In the genomic region with DNA sequence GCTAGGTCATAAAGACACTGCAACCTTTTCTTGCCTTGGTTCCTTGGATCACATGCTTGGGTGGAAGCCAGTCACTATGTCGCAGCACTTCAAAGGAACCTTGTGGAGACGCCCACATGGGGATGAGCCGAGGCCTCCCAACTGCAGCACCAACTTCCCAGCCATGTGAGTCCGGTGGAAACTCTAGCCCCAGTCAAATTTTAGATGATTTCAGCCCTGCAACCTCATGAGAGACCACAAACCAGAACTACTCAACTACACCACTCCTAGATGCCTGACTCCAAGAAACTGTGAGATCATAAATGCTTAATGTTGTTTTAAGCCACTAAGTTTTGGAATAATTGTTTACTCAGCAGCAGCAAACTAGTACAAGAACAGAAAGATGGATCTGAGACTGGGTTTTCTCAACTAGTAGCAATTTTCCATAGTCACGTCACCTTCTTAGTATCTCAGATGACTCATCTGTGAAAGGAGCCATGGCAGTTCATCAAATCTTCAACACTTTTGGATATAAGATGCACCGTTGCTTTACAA, we compare ENCODE assay signal across 10 cellular contexts.
DNase-seq lines count a peak whose midpoint lies in the region; ATAC-seq and TF ChIP-seq lines count a peak whose summit lies in the region.
"Had no signal": no experiment of that assay in that cellular context is flagged by ENCODE, and none has a peak within 500 bp of the region (broad histone marks: within the 10 kb centered on the region; RNA-seq: fewer than 3 reads in every experiment).

No MANE protein-coding gene starts in this region.

- peaks cover 79% of the 10 kb centered on the region for H3K4me1 Mint-ChIP-seq in HFFc6 (ENCODE audit: low read depth)
- H3K4me1 Mint-ChIP-seq in activated CD4-positive, alpha-beta memory T cell treated with anti-CD3 and anti-CD28 coated beads for 36 hours (ENCODE audit: low read depth), result peaks cover 39% of the 10 kb centered on the region
- no peaks in the 10 kb centered on the region for H3K4me1 Mint-ChIP-seq in natural killer cell
- no peaks in the 10 kb centered on the region for H3K4me1 Mint-ChIP-seq in natural killer cell treated with Interleukin-12 subunit alpha and Interleukin-12 subunit beta and Interleukin-15 and Interleukin-18, amount 100 ng/mL, for 72 hours (ENCODE audit: low read depth in 2 of 2)

- TF ChIP-seq CTCF in HFFc6 (IDR thresholded peaks at IDR 0.05), result no peak
- no peak for TF ChIP-seq CTCF in natural killer cell (IDR thresholded peaks at IDR 0.05)
- no peak for TF ChIP-seq CTCF in GM13976 (IDR thresholded peaks at IDR 0.05; ENCODE audit: borderline replicate concordance, control extremely low read depth, extremely low read depth, insufficient read depth, missing control alignments)

- H3K4me3 Mint-ChIP-seq in HFFc6, result peak overlapping the region; percentile 66
- no peak overlapping the region for H3K4me3 Mint-ChIP-seq in activated CD4-positive, alpha-beta memory T cell treated with anti-CD3 and anti-CD28 coated beads for 36 hours
- H3K4me3 Mint-ChIP-seq in natural killer cell, result no peak overlapping the region
- H3K4me3 Mint-ChIP-seq in natural killer cell treated with Interleukin-12 subunit alpha and Interleukin-12 subunit beta and Interleukin-15 and Interleukin-18, amount 100 ng/mL, for 72 hours, result no peak overlapping the region

- DNase-seq in HFFc6 (peak; percentile 95), myocyte (ENCODE audit: low read depth) (peak; percentile 74), natural killer cell (no peak), GM13976 (ENCODE audit: low spot score) (no peak), anterior cingulate cortex (lab: John Stamatoyannopoulos, UW) (no peak)
- peak; percentile 64 for DNase-seq in activated CD4-positive, alpha-beta memory T cell treated with anti-CD3 and anti-CD28 coated beads for 36 hours
- DNase-seq in natural killer cell treated with Interleukin-12 subunit alpha and Interleukin-12 subunit beta and Interleukin-15 and Interleukin-18, amount 100 ng/mL, for 72 hours (ENCODE audit: low spot score), result no peak
- DNase-seq: left cardiac atrium, NCI-H82 had no signal

- no peaks in the 10 kb centered on the region; the same call in 1 of the 2 replicates for H3K27me3 Mint-ChIP-seq in HFFc6 (ENCODE audit: insufficient read depth)
- H3K27me3 Mint-ChIP-seq in activated CD4-positive, alpha-beta memory T cell treated with anti-CD3 and anti-CD28 coated beads for 36 hours, result peaks cover 1% of the 10 kb centered on the region
- H3K27me3 Mint-ChIP-seq in natural killer cell (ENCODE audit: low read depth in 2 of 2), result no peaks in the 10 kb centered on the region
- H3K27me3 Mint-ChIP-seq in natural killer cell treated with Interleukin-12 subunit alpha and Interleukin-12 subunit beta and Interleukin-15 and Interleukin-18, amount 100 ng/mL, for 72 hours, result peaks cover 0 to 3% of the 10 kb centered on the region in 2 donors

- in situ Hi-C loops in GM13976 (cut with MboI; ENCODE audit: low sequenced_read_pairs, unreplicated experiment), result no loop called here

- intact Hi-C loops in activated CD4-positive, alpha-beta memory T cell treated with anti-CD3 and anti-CD28 coated beads for 36 hours (cut with micrococcal nuclease), result loop anchor here (1.0 to 5.0 kb wide), 5 partner anchors 12 to 86 kb away; a partner anchor contains a TSS
- intact Hi-C loops in natural killer cell (cut with micrococcal nuclease), result no loop called here

- H3K27ac Mint-ChIP-seq in HFFc6, result peak overlapping the region; percentile 88
- peak overlapping the region; percentile 24 for H3K27ac Mint-ChIP-seq in activated CD4-positive, alpha-beta memory T cell treated with anti-CD3 and anti-CD28 coated beads for 36 hours
- no peak overlapping the region for H3K27ac Mint-ChIP-seq in natural killer cell
- H3K27ac Mint-ChIP-seq in natural killer cell treated with Interleukin-12 subunit alpha and Interleukin-12 subunit beta and Interleukin-15 and Interleukin-18, amount 100 ng/mL, for 72 hours, result no peak overlapping the region

- no peaks in the 10 kb centered on the region for H3K9me3 Mint-ChIP-seq in HFFc6
- no peaks in the 10 kb centered on the region for H3K9me3 Mint-ChIP-seq in activated CD4-positive, alpha-beta memory T cell treated with anti-CD3 and anti-CD28 coated beads for 36 hours
- H3K9me3 Mint-ChIP-seq in natural killer cell, result peaks cover 4 to 5% of the 10 kb centered on the region in 2 donors
- H3K9me3 Mint-ChIP-seq in natural killer cell treated with Interleukin-12 subunit alpha and Interleukin-12 subunit beta and Interleukin-15 and Interleukin-18, amount 100 ng/mL, for 72 hours, result peaks cover 3% of the 10 kb centered on the region

- POLR2A ChIA-PET in activated CD4-positive, alpha-beta memory T cell treated with anti-CD3 and anti-CD28 coated beads for 36 hours (lab: Charles Lee), result interaction anchor here (1.0 kb wide), 1 partner anchor 86 kb away, joined by 4 read pairs; a partner anchor contains a TSS

- peaks cover 13% of the 10 kb centered on the region for H3K36me3 Mint-ChIP-seq in HFFc6 (ENCODE audit: low read depth)
- H3K36me3 Mint-ChIP-seq in activated CD4-positive, alpha-beta memory T cell treated with anti-CD3 and anti-CD28 coated beads for 36 hours, result peaks cover 2% of the 10 kb centered on the region
- no peaks in the 10 kb centered on the region for H3K36me3 Mint-ChIP-seq in natural killer cell
- no peaks in the 10 kb centered on the region for H3K36me3 Mint-ChIP-seq in natural killer cell treated with Interleukin-12 subunit alpha and Interleukin-12 subunit beta and Interleukin-15 and Interleukin-18, amount 100 ng/mL, for 72 hours

- CTCF ChIA-PET in activated CD4-positive, alpha-beta memory T cell treated with anti-CD3 and anti-CD28 coated beads for 36 hours (lab: Charles Lee), result no interaction called here

- peak; percentile 54 for ATAC-seq in GM18502 (IDR thresholded peaks at IDR 0.05; ENCODE audit: poor library complexity, unreplicated experiment)
- no peak for ATAC-seq in natural killer cell
- ATAC-seq in natural killer cell treated with Interleukin-12 subunit alpha and Interleukin-12 subunit beta and Interleukin-15 and Interleukin-18, amount 100 ng/mL, for 72 hours, result no peak

Comparison
In these comparisons a context has a peak if more than half of its experiments do, and no peak if none do; other contexts are left out.
1. DNase-seq: peak in HFFc6 (single experiment), activated CD4-positive, alpha-beta memory T cell treated with anti-CD3 and anti-CD28 coated beads for 36 hours (single experiment) and myocyte (single experiment); none in natural killer cell (single experiment), GM13976 (single experiment), anterior cingulate cortex (0 of 58) and natural killer cell treated with Interleukin-12 subunit alpha and Interleukin-12 subunit beta and Interleukin-15 and Interleukin-18, amount 100 ng/mL, for 72 hours (single experiment).
2. H3K27ac Mint-ChIP-seq: peak in HFFc6 (single experiment) and activated CD4-positive, alpha-beta memory T cell treated with anti-CD3 and anti-CD28 coated beads for 36 hours (single experiment); none in natural killer cell (0 of 2) and natural killer cell treated with Interleukin-12 subunit alpha and Interleukin-12 subunit beta and Interleukin-15 and Interleukin-18, amount 100 ng/mL, for 72 hours (0 of 2).